Comparison of ENCODE assay signal across 1 cellular context in the genomic region with DNA sequence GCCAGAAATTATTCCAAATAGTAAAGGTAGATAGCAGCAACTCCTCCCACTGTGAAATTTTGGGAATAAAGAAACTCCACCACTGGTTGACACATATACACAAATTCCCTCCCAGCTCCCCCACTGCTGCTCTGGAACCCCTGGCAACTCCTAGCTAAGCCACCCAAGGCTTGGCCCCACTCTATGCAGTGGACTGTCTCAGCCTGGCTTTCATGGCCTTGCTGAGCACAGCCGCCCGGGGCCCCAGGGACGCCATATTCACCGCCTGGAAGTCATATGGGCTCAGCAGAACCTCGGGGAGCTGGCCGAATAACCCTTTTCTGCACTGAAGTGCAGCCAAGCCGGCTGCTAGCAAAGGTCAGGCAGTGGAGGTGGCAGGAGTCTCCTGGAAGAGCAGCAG.
TF ChIP-seq lines count a peak whose summit lies in the region.

No MANE protein-coding gene starts in this region.

TF ChIP-seq in K562, 482 proteins besides CTCF, POLR2A, EP300 and RAD21:
- TF ChIP-seq RBM22 (IDR thresholded peaks at IDR 0.05; ENCODE audit: low read depth, low read length, poor library complexity, severe bottlenecking) (no peak), SRSF1 (IDR thresholded peaks at IDR 0.05; ENCODE audit: low read depth, low read length) (no peak), HDAC8 (tag; IDR thresholded peaks at IDR 0.05) (no peak), TSC22D4 (tag; IDR thresholded peaks at IDR 0.05) (no peak), JUNB (CRISPR knock-in tag; conservative IDR thresholded peaks at IDR 0.05) (no peak), PHB2 (IDR thresholded peaks at IDR 0.05; ENCODE audit: low read depth) (no peak), SP2 (IDR thresholded peaks at IDR 0.05; ENCODE audit: extremely low read depth, low read depth, low read length, poor library complexity, severe bottlenecking) (no peak), RCOR1 (IDR thresholded peaks at IDR 0.05; ENCODE audit: borderline replicate concordance in 1 of 2, low read depth in 2 of 2, low read length in 2 of 2) (no peak), ZNF174 (CRISPR knock-in tag; IDR thresholded peaks at IDR 0.05) (no peak)
- TF ChIP-seq, protein P1, sequence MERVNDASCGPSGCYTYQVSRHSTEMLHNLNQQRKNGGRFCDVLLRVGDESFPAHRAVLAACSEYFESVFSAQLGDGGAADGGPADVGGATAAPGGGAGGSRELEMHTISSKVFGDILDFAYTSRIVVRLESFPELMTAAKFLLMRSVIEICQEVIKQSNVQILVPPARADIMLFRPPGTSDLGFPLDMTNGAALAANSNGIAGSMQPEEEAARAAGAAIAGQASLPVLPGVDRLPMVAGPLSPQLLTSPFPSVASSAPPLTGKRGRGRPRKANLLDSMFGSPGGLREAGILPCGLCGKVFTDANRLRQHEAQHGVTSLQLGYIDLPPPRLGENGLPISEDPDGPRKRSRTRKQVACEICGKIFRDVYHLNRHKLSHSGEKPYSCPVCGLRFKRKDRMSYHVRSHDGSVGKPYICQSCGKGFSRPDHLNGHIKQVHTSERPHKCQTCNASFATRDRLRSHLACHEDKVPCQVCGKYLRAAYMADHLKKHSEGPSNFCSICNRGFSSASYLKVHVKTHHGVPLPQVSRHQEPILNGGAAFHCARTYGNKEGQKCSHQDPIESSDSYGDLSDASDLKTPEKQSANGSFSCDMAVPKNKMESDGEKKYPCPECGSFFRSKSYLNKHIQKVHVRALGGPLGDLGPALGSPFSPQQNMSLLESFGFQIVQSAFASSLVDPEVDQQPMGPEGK (CRISPR knock-in tag; IDR thresholded peaks at IDR 0.05; ENCODE audit: borderline replicate concordance): no peak
- TF ChIP-seq, protein P2, sequence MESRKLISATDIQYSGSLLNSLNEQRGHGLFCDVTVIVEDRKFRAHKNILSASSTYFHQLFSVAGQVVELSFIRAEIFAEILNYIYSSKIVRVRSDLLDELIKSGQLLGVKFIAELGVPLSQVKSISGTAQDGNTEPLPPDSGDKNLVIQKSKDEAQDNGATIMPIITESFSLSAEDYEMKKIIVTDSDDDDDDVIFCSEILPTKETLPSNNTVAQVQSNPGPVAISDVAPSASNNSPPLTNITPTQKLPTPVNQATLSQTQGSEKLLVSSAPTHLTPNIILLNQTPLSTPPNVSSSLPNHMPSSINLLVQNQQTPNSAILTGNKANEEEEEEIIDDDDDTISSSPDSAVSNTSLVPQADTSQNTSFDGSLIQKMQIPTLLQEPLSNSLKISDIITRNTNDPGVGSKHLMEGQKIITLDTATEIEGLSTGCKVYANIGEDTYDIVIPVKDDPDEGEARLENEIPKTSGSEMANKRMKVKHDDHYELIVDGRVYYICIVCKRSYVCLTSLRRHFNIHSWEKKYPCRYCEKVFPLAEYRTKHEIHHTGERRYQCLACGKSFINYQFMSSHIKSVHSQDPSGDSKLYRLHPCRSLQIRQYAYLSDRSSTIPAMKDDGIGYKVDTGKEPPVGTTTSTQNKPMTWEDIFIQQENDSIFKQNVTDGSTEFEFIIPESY (CRISPR knock-in tag; IDR thresholded peaks at IDR 0.05): no peak
- TF ChIP-seq, protein P3, sequence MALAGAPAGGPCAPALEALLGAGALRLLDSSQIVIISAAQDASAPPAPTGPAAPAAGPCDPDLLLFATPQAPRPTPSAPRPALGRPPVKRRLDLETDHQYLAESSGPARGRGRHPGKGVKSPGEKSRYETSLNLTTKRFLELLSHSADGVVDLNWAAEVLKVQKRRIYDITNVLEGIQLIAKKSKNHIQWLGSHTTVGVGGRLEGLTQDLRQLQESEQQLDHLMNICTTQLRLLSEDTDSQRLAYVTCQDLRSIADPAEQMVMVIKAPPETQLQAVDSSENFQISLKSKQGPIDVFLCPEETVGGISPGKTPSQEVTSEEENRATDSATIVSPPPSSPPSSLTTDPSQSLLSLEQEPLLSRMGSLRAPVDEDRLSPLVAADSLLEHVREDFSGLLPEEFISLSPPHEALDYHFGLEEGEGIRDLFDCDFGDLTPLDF (CRISPR knock-in tag; IDR thresholded peaks at IDR 0.05): no peak
- TF ChIP-seq, protein P4, sequence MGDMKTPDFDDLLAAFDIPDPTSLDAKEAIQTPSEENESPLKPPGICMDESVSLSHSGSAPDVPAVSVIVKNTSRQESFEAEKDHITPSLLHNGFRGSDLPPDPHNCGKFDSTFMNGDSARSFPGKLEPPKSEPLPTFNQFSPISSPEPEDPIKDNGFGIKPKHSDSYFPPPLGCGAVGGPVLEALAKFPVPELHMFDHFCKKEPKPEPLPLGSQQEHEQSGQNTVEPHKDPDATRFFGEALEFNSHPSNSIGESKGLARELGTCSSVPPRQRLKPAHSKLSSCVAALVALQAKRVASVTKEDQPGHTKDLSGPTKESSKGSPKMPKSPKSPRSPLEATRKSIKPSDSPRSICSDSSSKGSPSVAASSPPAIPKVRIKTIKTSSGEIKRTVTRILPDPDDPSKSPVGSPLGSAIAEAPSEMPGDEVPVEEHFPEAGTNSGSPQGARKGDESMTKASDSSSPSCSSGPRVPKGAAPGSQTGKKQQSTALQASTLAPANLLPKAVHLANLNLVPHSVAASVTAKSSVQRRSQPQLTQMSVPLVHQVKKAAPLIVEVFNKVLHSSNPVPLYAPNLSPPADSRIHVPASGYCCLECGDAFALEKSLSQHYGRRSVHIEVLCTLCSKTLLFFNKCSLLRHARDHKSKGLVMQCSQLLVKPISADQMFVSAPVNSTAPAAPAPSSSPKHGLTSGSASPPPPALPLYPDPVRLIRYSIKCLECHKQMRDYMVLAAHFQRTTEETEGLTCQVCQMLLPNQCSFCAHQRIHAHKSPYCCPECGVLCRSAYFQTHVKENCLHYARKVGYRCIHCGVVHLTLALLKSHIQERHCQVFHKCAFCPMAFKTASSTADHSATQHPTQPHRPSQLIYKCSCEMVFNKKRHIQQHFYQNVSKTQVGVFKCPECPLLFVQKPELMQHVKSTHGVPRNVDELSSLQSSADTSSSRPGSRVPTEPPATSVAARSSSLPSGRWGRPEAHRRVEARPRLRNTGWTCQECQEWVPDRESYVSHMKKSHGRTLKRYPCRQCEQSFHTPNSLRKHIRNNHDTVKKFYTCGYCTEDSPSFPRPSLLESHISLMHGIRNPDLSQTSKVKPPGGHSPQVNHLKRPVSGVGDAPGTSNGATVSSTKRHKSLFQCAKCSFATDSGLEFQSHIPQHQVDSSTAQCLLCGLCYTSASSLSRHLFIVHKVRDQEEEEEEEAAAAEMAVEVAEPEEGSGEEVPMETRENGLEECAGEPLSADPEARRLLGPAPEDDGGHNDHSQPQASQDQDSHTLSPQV (IDR thresholded peaks at IDR 0.05): no peak
